In genomic region chr3:122514123-122515019, GRCh38 we compare ENCODE assay signal across 8 cellular contexts. TPM values are rescaled to one million over a fixed set of nuclear protein-coding genes. Genes with fewer than 3 reads are reported as not detected.
DNase-seq lines count a peak whose midpoint lies in the region; ATAC-seq and TF ChIP-seq lines count a peak whose summit lies in the region.

TSS of gene KPNA1 (minus strand) at chr3:122514939. CDS start at chr3:122496565, 18,374 bp downstream.

- peak; percentile 93 for DNase-seq in ELF-1 (ENCODE audit: low read depth, low spot score)
- peak; percentile 87 for DNase-seq in H4 (ENCODE audit: low spot score)
- DNase-seq in LNCaP clone FGC (ENCODE audit: low read depth) = peak; percentile 54
- peak; percentile 75 to 88 for DNase-seq in SHP77 (lab: John Stamatoyannopoulos, UW)
- DNase-seq in activated effector memory CD4-positive, alpha-beta T cell treated with Interleukin-2 at 50 U/mL for 16 hours = peak; percentile 82
- peak; percentile 91 for DNase-seq in fibroblast of pulmonary artery (ENCODE audit: low read depth)
- DNase-seq in stimulated activated naive CD8-positive, alpha-beta T cell treated with anti-CD3 and anti-CD28 coated beads, Interleukin-15, Interleukin-2, amounts not matched to agents 100 U/mL and 50 U/mL, for 24 hours = peak; percentile 90

- peak; percentile 90 for ATAC-seq in stimulated activated naive CD8-positive, alpha-beta T cell treated with anti-CD3 and anti-CD28 coated beads, Interleukin-15, Interleukin-2, amounts not matched to agents 100 U/mL and 50 U/mL, for 24 hours

- peaks cover 39% of the 10 kb centered on the region for H3K4me1 Mint-ChIP-seq in nephron

- H3K4me3 Mint-ChIP-seq in nephron = peak within 1 kb of the TSS; percentile 90 to 95 (median 90)

- H3K27me3 Mint-ChIP-seq in nephron (ENCODE audit: low read depth) = no peaks in the 10 kb centered on the region

- no peaks in the 10 kb centered on the region for H3K9me3 Mint-ChIP-seq in nephron

- H3K36me3 Mint-ChIP-seq in nephron (ENCODE audit: low read depth) = peaks cover 18% of the 10 kb centered on the region

- H3K4me3 ChIP-seq in LNCaP clone FGC (ENCODE audit: low read depth, low read length) (peak within 1 kb of the TSS; percentile 84), fibroblast of pulmonary artery (replicated peaks; ENCODE audit: low read depth, low read length) (peak within 1 kb of the TSS; percentile 58)

- TF ChIP-seq CTCF in LNCaP clone FGC (IDR thresholded peaks at IDR 0.05; ENCODE audit: control insufficient read depth, extremely low read depth, insufficient read depth) (no peak), fibroblast of pulmonary artery (IDR thresholded peaks at IDR 0.05; ENCODE audit: low read length, missing control alignments) (no peak), nephron (IDR thresholded peaks at IDR 0.05; ENCODE audit: unreplicated experiment in 3 of 3) (no peak)

- peak within 1 kb of the TSS; percentile 72 to 91 (median 90) for H3K27ac Mint-ChIP-seq in nephron

RNA-seq across cellular contexts. Expression of gene KPNA1, which starts in this region (rescaled TPM):
- 43.5 and 67.2 TPM in 2 replicates for total RNA-seq in H4 (2014; rRNA removed; shearing (Covaris generic))

Comparison
In these comparisons a context has a peak if more than half of its experiments do, and no peak if none do; other contexts are left out.
1. Peak in every context shown above with its lines: DNase-seq, ATAC-seq and H3K4me3 ChIP-seq.